ENCODE assay signal across 2 cellular contexts in the genomic region with DNA sequence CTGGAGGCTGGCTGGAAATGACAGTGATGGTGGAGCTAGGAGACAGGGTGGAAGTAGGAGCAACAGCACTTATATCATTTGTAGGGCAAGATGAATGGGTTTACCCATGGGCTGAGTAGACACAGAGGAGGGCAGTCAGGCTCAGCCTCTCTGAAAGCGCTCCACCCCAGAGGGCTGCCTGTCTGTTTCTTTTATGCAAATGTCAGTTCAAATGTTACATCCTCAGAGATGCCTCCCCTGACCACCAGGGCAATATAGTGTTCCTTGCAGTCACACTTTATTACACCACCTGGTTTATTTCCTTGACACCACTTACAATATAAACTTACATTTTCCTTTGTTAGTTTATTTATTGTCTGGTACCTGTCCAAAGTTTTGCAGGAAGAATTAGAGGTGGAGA.
TF ChIP-seq lines count a peak whose summit lies in the region.

No MANE protein-coding gene starts in this region.

TF ChIP-seq in GM12878, 131 proteins besides CTCF, POLR2A, EP300 and RAD21:
- no peak for TF ChIP-seq EZH2 (IDR thresholded peaks at IDR 0.05; ENCODE audit: borderline replicate concordance, control insufficient read depth, low read depth, low read length)
- TF ChIP-seq LARP7 (IDR thresholded peaks at IDR 0.05): no peak
- TF ChIP-seq SMAD5 (IDR thresholded peaks at IDR 0.05; ENCODE audit: low read depth): no peak
- no peak for TF ChIP-seq CBFB (IDR thresholded peaks at IDR 0.05; ENCODE audit: low read depth)
- TF ChIP-seq SREBF2 (IDR thresholded peaks at IDR 0.05; ENCODE audit: low read length): no peak
- no peak for TF ChIP-seq STAT3 (IDR thresholded peaks at IDR 0.05; ENCODE audit: low read depth, low read length)
- no peak for TF ChIP-seq IKZF2 (IDR thresholded peaks at IDR 0.05)
- TF ChIP-seq, protein P1, sequence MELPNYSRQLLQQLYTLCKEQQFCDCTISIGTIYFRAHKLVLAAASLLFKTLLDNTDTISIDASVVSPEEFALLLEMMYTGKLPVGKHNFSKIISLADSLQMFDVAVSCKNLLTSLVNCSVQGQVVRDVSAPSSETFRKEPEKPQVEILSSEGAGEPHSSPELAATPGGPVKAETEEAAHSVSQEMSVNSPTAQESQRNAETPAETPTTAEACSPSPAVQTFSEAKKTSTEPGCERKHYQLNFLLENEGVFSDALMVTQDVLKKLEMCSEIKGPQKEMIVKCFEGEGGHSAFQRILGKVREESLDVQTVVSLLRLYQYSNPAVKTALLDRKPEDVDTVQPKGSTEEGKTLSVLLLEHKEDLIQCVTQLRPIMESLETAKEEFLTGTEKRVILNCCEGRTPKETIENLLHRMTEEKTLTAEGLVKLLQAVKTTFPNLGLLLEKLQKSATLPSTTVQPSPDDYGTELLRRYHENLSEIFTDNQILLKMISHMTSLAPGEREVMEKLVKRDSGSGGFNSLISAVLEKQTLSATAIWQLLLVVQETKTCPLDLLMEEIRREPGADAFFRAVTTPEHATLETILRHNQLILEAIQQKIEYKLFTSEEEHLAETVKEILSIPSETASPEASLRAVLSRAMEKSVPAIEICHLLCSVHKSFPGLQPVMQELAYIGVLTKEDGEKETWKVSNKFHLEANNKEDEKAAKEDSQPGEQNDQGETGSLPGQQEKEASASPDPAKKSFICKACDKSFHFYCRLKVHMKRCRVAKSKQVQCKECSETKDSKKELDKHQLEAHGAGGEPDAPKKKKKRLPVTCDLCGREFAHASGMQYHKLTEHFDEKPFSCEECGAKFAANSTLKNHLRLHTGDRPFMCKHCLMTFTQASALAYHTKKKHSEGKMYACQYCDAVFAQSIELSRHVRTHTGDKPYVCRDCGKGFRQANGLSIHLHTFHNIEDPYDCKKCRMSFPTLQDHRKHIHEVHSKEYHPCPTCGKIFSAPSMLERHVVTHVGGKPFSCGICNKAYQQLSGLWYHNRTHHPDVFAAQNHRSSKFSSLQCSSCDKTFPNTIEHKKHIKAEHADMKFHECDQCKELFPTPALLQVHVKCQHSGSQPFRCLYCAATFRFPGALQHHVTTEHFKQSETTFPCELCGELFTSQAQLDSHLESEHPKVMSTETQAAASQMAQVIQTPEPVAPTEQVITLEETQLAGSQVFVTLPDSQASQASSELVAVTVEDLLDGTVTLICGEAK (IDR thresholded peaks at IDR 0.05; ENCODE audit: borderline replicate concordance): no peak

TF ChIP-seq in SK-N-SH, 30 proteins besides CTCF, POLR2A, EP300 and RAD21:
- no peak for TF ChIP-seq RCOR1 (IDR thresholded peaks at IDR 0.05; ENCODE audit: low read length)
- no peak for TF ChIP-seq ZBTB33 (IDR thresholded peaks at IDR 0.05; ENCODE audit: borderline replicate concordance, low read depth)
- no peak for TF ChIP-seq NFIC (IDR thresholded peaks at IDR 0.05; ENCODE audit: borderline replicate concordance)
- TF ChIP-seq, protein P2, sequence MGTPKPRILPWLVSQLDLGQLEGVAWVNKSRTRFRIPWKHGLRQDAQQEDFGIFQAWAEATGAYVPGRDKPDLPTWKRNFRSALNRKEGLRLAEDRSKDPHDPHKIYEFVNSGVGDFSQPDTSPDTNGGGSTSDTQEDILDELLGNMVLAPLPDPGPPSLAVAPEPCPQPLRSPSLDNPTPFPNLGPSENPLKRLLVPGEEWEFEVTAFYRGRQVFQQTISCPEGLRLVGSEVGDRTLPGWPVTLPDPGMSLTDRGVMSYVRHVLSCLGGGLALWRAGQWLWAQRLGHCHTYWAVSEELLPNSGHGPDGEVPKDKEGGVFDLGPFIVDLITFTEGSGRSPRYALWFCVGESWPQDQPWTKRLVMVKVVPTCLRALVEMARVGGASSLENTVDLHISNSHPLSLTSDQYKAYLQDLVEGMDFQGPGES (IDR thresholded peaks at IDR 0.05; ENCODE audit: low read depth, low read length): no peak
- TF ChIP-seq MAX (IDR thresholded peaks at IDR 0.05; ENCODE audit: low read depth): no peak
- TF ChIP-seq SMC3 (IDR thresholded peaks at IDR 0.05; ENCODE audit: low read depth, low read length): no peak
- TF ChIP-seq SIN3A (IDR thresholded peaks at IDR 0.05; ENCODE audit: borderline replicate concordance, low read depth, low read length): no peak
- TF ChIP-seq TCF12 (IDR thresholded peaks at IDR 0.05): no peak
- no peak for TF ChIP-seq YY1 (IDR thresholded peaks at IDR 0.05; ENCODE audit: low read depth)
- no peak for TF ChIP-seq TAF1 (IDR thresholded peaks at IDR 0.05; ENCODE audit: borderline replicate concordance, low read depth, low read length)
- no peak for TF ChIP-seq ELF1 (IDR thresholded peaks at IDR 0.05)
- TF ChIP-seq, protein P3, sequence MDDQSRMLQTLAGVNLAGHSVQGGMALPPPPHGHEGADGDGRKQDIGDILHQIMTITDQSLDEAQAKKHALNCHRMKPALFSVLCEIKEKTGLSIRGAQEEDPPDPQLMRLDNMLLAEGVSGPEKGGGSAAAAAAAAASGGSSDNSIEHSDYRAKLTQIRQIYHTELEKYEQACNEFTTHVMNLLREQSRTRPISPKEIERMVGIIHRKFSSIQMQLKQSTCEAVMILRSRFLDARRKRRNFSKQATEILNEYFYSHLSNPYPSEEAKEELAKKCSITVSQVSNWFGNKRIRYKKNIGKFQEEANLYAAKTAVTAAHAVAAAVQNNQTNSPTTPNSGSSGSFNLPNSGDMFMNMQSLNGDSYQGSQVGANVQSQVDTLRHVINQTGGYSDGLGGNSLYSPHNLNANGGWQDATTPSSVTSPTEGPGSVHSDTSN (IDR thresholded peaks at IDR 0.05): no peak
- no peak for TF ChIP-seq MEF2A (IDR thresholded peaks at IDR 0.05; ENCODE audit: borderline replicate concordance, low read depth)
- no peak for TF ChIP-seq CHD2 (IDR thresholded peaks at IDR 0.05; ENCODE audit: low read length, partially characterized antibody)
- TF ChIP-seq, protein P4, sequence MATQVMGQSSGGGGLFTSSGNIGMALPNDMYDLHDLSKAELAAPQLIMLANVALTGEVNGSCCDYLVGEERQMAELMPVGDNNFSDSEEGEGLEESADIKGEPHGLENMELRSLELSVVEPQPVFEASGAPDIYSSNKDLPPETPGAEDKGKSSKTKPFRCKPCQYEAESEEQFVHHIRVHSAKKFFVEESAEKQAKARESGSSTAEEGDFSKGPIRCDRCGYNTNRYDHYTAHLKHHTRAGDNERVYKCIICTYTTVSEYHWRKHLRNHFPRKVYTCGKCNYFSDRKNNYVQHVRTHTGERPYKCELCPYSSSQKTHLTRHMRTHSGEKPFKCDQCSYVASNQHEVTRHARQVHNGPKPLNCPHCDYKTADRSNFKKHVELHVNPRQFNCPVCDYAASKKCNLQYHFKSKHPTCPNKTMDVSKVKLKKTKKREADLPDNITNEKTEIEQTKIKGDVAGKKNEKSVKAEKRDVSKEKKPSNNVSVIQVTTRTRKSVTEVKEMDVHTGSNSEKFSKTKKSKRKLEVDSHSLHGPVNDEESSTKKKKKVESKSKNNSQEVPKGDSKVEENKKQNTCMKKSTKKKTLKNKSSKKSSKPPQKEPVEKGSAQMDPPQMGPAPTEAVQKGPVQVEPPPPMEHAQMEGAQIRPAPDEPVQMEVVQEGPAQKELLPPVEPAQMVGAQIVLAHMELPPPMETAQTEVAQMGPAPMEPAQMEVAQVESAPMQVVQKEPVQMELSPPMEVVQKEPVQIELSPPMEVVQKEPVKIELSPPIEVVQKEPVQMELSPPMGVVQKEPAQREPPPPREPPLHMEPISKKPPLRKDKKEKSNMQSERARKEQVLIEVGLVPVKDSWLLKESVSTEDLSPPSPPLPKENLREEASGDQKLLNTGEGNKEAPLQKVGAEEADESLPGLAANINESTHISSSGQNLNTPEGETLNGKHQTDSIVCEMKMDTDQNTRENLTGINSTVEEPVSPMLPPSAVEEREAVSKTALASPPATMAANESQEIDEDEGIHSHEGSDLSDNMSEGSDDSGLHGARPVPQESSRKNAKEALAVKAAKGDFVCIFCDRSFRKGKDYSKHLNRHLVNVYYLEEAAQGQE (IDR thresholded peaks at IDR 0.05; ENCODE audit: low read depth, low read length): no peak
